Comparison of ENCODE assay signal across 1 cellular context in genomic region chr4:117156806-117157205, GRCh38.
TF ChIP-seq lines count a peak whose summit lies in the region.

No MANE protein-coding gene starts in this region.

TF ChIP-seq in GM23338, 12 proteins besides CTCF, POLR2A, EP300 and RAD21 (continued from another document):
- TF ChIP-seq, protein P1, sequence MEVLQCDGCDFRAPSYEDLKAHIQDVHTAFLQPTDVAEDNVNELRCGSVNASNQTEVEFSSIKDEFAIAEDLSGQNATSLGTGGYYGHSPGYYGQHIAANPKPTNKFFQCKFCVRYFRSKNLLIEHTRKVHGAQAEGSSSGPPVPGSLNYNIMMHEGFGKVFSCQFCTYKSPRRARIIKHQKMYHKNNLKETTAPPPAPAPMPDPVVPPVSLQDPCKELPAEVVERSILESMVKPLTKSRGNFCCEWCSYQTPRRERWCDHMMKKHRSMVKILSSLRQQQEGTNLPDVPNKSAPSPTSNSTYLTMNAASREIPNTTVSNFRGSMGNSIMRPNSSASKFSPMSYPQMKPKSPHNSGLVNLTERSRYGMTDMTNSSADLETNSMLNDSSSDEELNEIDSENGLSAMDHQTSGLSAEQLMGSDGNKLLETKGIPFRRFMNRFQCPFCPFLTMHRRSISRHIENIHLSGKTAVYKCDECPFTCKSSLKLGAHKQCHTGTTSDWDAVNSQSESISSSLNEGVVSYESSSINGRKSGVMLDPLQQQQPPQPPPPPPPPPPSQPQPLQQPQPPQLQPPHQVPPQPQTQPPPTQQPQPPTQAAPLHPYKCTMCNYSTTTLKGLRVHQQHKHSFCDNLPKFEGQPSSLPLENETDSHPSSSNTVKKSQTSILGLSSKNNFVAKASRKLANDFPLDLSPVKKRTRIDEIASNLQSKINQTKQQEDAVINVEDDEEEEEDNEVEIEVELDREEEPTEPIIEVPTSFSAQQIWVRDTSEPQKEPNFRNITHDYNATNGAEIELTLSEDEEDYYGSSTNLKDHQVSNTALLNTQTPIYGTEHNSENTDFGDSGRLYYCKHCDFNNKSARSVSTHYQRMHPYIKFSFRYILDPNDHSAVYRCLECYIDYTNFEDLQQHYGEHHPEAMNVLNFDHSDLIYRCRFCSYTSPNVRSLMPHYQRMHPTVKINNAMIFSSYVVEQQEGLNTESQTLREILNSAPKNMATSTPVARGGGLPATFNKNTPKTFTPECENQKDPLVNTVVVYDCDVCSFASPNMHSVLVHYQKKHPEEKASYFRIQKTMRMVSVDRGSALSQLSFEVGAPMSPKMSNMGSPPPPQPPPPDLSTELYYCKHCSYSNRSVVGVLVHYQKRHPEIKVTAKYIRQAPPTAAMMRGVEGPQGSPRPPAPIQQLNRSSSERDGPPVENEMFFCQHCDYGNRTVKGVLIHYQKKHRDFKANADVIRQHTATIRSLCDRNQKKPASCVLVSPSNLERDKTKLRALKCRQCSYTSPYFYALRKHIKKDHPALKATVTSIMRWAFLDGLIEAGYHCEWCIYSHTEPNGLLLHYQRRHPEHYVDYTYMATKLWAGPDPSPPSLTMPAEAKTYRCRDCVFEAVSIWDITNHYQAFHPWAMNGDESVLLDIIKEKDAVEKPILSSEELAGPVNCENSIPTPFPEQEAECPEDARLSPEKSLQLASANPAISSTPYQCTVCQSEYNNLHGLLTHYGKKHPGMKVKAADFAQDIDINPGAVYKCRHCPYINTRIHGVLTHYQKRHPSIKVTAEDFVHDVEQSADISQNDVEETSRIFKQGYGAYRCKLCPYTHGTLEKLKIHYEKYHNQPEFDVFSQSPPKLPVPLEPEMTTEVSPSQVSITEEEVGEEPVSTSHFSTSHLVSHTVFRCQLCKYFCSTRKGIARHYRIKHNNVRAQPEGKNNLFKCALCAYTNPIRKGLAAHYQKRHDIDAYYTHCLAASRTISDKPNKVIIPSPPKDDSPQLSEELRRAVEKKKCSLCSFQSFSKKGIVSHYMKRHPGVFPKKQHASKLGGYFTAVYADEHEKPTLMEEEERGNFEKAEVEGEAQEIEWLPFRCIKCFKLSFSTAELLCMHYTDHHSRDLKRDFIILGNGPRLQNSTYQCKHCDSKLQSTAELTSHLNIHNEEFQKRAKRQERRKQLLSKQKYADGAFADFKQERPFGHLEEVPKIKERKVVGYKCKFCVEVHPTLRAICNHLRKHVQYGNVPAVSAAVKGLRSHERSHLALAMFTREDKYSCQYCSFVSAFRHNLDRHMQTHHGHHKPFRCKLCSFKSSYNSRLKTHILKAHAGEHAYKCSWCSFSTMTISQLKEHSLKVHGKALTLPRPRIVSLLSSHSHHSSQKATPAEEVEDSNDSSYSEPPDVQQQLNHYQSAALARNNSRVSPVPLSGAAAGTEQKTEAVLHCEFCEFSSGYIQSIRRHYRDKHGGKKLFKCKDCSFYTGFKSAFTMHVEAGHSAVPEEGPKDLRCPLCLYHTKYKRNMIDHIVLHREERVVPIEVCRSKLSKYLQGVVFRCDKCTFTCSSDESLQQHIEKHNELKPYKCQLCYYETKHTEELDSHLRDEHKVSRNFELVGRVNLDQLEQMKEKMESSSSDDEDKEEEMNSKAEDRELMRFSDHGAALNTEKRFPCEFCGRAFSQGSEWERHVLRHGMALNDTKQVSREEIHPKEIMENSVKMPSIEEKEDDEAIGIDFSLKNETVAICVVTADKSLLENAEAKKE (CRISPR knock-in tag; IDR thresholded peaks at IDR 0.05): no peak
- TF ChIP-seq ZNF114 (CRISPR knock-in tag; IDR thresholded peaks at IDR 0.05) (no peak), EZH2phosphoT487 (IDR thresholded peaks at IDR 0.05; ENCODE audit: unreplicated experiment) (no peak), EZH2 (IDR thresholded peaks at IDR 0.05; ENCODE audit: low read depth, unreplicated experiment) (no peak)
- TF ChIP-seq, protein P2, sequence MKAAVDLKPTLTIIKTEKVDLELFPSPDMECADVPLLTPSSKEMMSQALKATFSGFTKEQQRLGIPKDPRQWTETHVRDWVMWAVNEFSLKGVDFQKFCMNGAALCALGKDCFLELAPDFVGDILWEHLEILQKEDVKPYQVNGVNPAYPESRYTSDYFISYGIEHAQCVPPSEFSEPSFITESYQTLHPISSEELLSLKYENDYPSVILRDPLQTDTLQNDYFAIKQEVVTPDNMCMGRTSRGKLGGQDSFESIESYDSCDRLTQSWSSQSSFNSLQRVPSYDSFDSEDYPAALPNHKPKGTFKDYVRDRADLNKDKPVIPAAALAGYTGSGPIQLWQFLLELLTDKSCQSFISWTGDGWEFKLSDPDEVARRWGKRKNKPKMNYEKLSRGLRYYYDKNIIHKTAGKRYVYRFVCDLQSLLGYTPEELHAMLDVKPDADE (IDR thresholded peaks at IDR 0.05): no peak
TF ChIP-seq in GM23338: peak in this region for 0.
